ENCODE assay signal across 9 cellular contexts in genomic region chr4:83113429-83113786, GRCh38. TPM values are rescaled to one million over a fixed set of nuclear protein-coding genes. Genes with fewer than 3 reads are reported as not detected.
A peak's percentile ranks its signal among the peaks of the same experiment; 100 is the strongest.
DNase-seq lines count a peak whose midpoint lies in the region; ATAC-seq and TF ChIP-seq lines count a peak whose summit lies in the region.
"Had no signal": no experiment of that assay in that cellular context is flagged by ENCODE, and none has a peak within 500 bp of the region (broad histone marks: within the 10 kb centered on the region; RNA-seq: fewer than 3 reads in every experiment).

No MANE protein-coding gene starts in this region.

- no peak for TF ChIP-seq EP300 in transverse colon (IDR thresholded peaks at IDR 0.05; ENCODE audit: low read depth)

- peaks cover 38% of the 10 kb centered on the region for H3K4me1 ChIP-seq in Panc1 (ENCODE audit: control insufficient read depth, insufficient read depth, low read length)
- peaks cover 34% of the 10 kb centered on the region for H3K4me1 ChIP-seq in effector memory CD4-positive, alpha-beta T cell (ENCODE audit: control insufficient read depth, insufficient read depth, low read length, poor library complexity, severe bottlenecking)
- peaks cover 0 to 42% (median 27%) of the 10 kb centered on the region in 4 donors for H3K4me1 ChIP-seq in transverse colon
- H3K4me1 ChIP-seq in gastrocnemius medialis: peaks cover 4% of the 10 kb centered on the region in 2 donors

- DNase-seq in activated T-cell treated with anti-CD3 and anti-CD28 coated beads, Interleukin-2, amount 50 U/mL, for 1 hour: peak; percentile 22
- no peak for DNase-seq in activated T-cell treated with anti-CD3 and anti-CD28 coated beads for 4 hours
- DNase-seq in Panc1 (ENCODE audit: low read depth, low spot score): no peak
- no peak for DNase-seq in effector memory CD4-positive, alpha-beta T cell
- no peak for DNase-seq in transverse colon
- DNase-seq in GOT3 (lab: John Stamatoyannopoulos, UW): no peak
- no peak for DNase-seq in dedifferentiated amniotic fluid mesenchymal stem cell (ENCODE audit: extremely low spot score)
- no peak for DNase-seq in gastrocnemius medialis
- DNase-seq: NCI-H2107 had no signal

- H3K27ac ChIP-seq in Panc1 (ENCODE audit: low read length) (peak overlapping the region; percentile 99), transverse colon (peak overlapping the region; percentile 81 to 93 (median 88)), gastrocnemius medialis (no peak overlapping the region)
- peak overlapping the region; percentile 65 for H3K27ac ChIP-seq in effector memory CD4-positive, alpha-beta T cell (ENCODE audit: insufficient read depth, low read length, poor library complexity, severe bottlenecking)

- no peak for TF ChIP-seq CTCF in Panc1 (IDR thresholded peaks at IDR 0.05)
- no peak for TF ChIP-seq CTCF in transverse colon (IDR thresholded peaks at IDR 0.05)
- no peak for TF ChIP-seq CTCF in gastrocnemius medialis (IDR thresholded peaks at IDR 0.05 in 4 of 5, conservative IDR thresholded peaks at IDR 0.05 in 1 of 5)

- H3K36me3 ChIP-seq in Panc1 (ENCODE audit: control insufficient read depth, insufficient read depth, low read length) (no peaks in the 10 kb centered on the region; the same call in 1 of the 2 replicates), transverse colon (no peaks in the 10 kb centered on the region), gastrocnemius medialis (no peaks in the 10 kb centered on the region)
- no peaks in the 10 kb centered on the region for H3K36me3 ChIP-seq in effector memory CD4-positive, alpha-beta T cell (ENCODE audit: control insufficient read depth, insufficient read depth, low read length)

- CTCF ChIA-PET in Panc1 (lab: Charles Lee): interaction anchor here (0.5 kb wide), 1 partner anchor 296 kb away, joined by 5 read pairs; no protein-coding TSS in a partner anchor

- H3K27me3 ChIP-seq in Panc1 (ENCODE audit: control insufficient read depth, insufficient read depth, low read length) (no peaks in the 10 kb centered on the region), transverse colon (no peaks in the 10 kb centered on the region), gastrocnemius medialis (no peaks in the 10 kb centered on the region)
- H3K27me3 ChIP-seq in effector memory CD4-positive, alpha-beta T cell (replicated peaks; ENCODE audit: control insufficient read depth, insufficient read depth, low read length, poor library complexity, severe bottlenecking): no peaks in the 10 kb centered on the region

- intact Hi-C loops in Panc1 (cut with micrococcal nuclease; ENCODE audit: unreplicated experiment) (no loop called here), transverse colon (cut with DNase I; ENCODE audit: low total_unique reads) (no loop called here), gastrocnemius medialis (cut with DNase I; ENCODE audit: low total_unique reads) (loop anchor here (5.0 kb wide), 1 partner anchor 101 kb away; the partner anchor contains the start of gene LIN54)

- WGBS in transverse colon (ENCODE audit: low coverage in 1 of 2), 2 donors: 51 to 59% methylated on average over 3 of the region's 3 CpGs

- H3K9me3 ChIP-seq in Panc1 (ENCODE audit: control insufficient read depth, insufficient read depth, low read depth, low read length) (no peaks in the 10 kb centered on the region), transverse colon (no peaks in the 10 kb centered on the region), gastrocnemius medialis (no peaks in the 10 kb centered on the region)
- H3K9me3 ChIP-seq in effector memory CD4-positive, alpha-beta T cell (ENCODE audit: control insufficient read depth, low read length): no peaks in the 10 kb centered on the region

- in situ Hi-C loops in Panc1 (cut with HindIII; ENCODE audit: low pct_unique_long_range_greater_than_20kb, low sequenced_read_pairs): no loop called here
- in situ Hi-C loops in transverse colon (cut with MboI; ENCODE audit: low pct_ligation_motif_present in 1 of 4, low pct_unique_long_range_greater_than_20kb in 1 of 4, low sequenced_read_pairs in 3 of 4): loop anchor here in 1 of 4 donors (25.0 kb wide), 1 partner anchor 524 kb away; no protein-coding TSS in a partner anchor
- in situ Hi-C loops in gastrocnemius medialis (cut with MboI; ENCODE audit: low sequenced_read_pairs in 4 of 4): no loop called here

- H3K4me3 ChIP-seq in Panc1 (ENCODE audit: low read depth in 2 of 2, low read length in 2 of 2): peak overlapping the region; percentile 67 to 74
- H3K4me3 ChIP-seq in effector memory CD4-positive, alpha-beta T cell (ENCODE audit: insufficient read depth, low read depth, low read length, poor library complexity, severe bottlenecking): peak overlapping the region; percentile 60
- H3K4me3 ChIP-seq in transverse colon: peak overlapping the region in 2 of 4 donors; percentile 35 to 64
- no peak overlapping the region for H3K4me3 ChIP-seq in gastrocnemius medialis

- POLR2A ChIA-PET in Panc1 (lab: Charles Lee): interaction anchor here (1.0 kb wide), 1 partner anchor 143 kb away, joined by 14 read pairs; no protein-coding TSS in a partner anchor

- ATAC-seq in Panc1 (0 out of 2 replicates have a peak, but pooled peaks have one; percentile 6), gastrocnemius medialis (no peak)

- BruUV-seq in Panc1 (replicated peaks; lab: Mats Ljungman, UMichigan): no TSS peak

- TF ChIP-seq POLR2A in transverse colon (IDR thresholded peaks at IDR 0.05) (no peak), gastrocnemius medialis (IDR thresholded peaks at IDR 0.05) (no peak)

RNA-seq across cellular contexts. Expression of gene PLAC8, which starts 1.1 kb away (rescaled TPM):
- total RNA-seq in Panc1 (2021; ENCODE audit: unreplicated experiment) (154 TPM), transverse colon (100 to 1,000 TPM in 3 of 4 donors, 10 to 100 TPM in 1; 27.3 to 569 (median 401) TPM), gastrocnemius medialis (1 to 10 TPM in 1 of 4 donors, under 1 TPM in 2, not detected in 1; 0.23 to 1.1 (median 0.53) TPM)
- polyA plus RNA-seq in Panc1 (2012; ENCODE audit: insufficient read length): 87.6 TPM

Comparison
In these comparisons a context has a peak if more than half of its experiments do, and no peak if none do; other contexts are left out.
1. H3K27ac ChIP-seq: peak in Panc1 (single experiment), effector memory CD4-positive, alpha-beta T cell (single experiment) and transverse colon (4 of 4); none in gastrocnemius medialis (0 of 4).
2. H3K4me3 ChIP-seq: peak in Panc1 (2 of 2) and effector memory CD4-positive, alpha-beta T cell (single experiment); none in gastrocnemius medialis (0 of 4).
3. RNA of gene PLAC8, which starts 1.1 kb away (total RNA-seq): 27.3 to 569 TPM in transverse colon and 154 TPM in Panc1 (single experiment); 0.23 to 1.1 TPM in gastrocnemius medialis; every median in the first group is over 10 times any median in the second.